In genomic region chr12:58176296-58176869, GRCh38 we compare ENCODE assay signal across 9 cellular contexts.
DNase-seq lines count a peak whose midpoint lies in the region; ATAC-seq and TF ChIP-seq lines count a peak whose summit lies in the region.
"Had no signal": no experiment of that assay in that cellular context is flagged by ENCODE, and none has a peak within 500 bp of the region (broad histone marks: within the 10 kb centered on the region; RNA-seq: fewer than 3 reads in every experiment).

No MANE protein-coding gene starts in this region.

- WGBS in mammary epithelial cell (ENCODE audit: low coverage, missing lambda C conversion rate): 85% methylated on average over 7 of the region's 7 CpGs

- H3K4me3 ChIP-seq in mammary epithelial cell (replicated peaks in 1 of 3; ENCODE audit: insufficient read depth in 1 of 3, low read depth in 2 of 3, low read length in 3 of 3): no peak overlapping the region

- H3K4me3 Mint-ChIP-seq in activated naive CD4-positive, alpha-beta T cell treated with anti-CD3 and anti-CD28 coated beads for 36 hours: no peak overlapping the region
- H3K4me3 Mint-ChIP-seq in mesothelial cell of epicardium: no peak overlapping the region

- H3K9ac ChIP-seq in mammary epithelial cell (ENCODE audit: insufficient read depth, low read length): no peak overlapping the region

- no peak for ATAC-seq in GM21576 (IDR thresholded peaks at IDR 0.05; ENCODE audit: unreplicated experiment)

- H3K27ac Mint-ChIP-seq in activated naive CD4-positive, alpha-beta T cell treated with anti-CD3 and anti-CD28 coated beads for 36 hours: no peak overlapping the region
- no peak overlapping the region for H3K27ac Mint-ChIP-seq in mesothelial cell of epicardium
- H3K27ac Mint-ChIP-seq: activated naive CD4-positive, alpha-beta T cell treated with anti-CD3 and anti-CD28 coated beads, Interleukin-2, amount 50 U/mL, for 72 hours had no signal

- H2AFZ ChIP-seq in mammary epithelial cell (ENCODE audit: low read depth, low read length): no peak overlapping the region

- TF ChIP-seq CTCF in mammary epithelial cell (conservative IDR thresholded peaks at IDR 0.05 in 1 of 2, IDR thresholded peaks at IDR 0.05 in 1 of 2; ENCODE audit: extremely low read depth in 1 of 2, insufficient read depth in 1 of 2, low read depth in 1 of 2, low read length in 2 of 2) (peak; percentile 46 to 53), mesothelial cell of epicardium (IDR thresholded peaks at IDR 0.05; ENCODE audit: unreplicated experiment) (peak; percentile 59)

- no peaks in the 10 kb centered on the region for H3K36me3 Mint-ChIP-seq in activated naive CD4-positive, alpha-beta T cell treated with anti-CD3 and anti-CD28 coated beads for 36 hours (ENCODE audit: low read depth)
- H3K36me3 Mint-ChIP-seq in mesothelial cell of epicardium: no peaks in the 10 kb centered on the region
- H3K36me3 Mint-ChIP-seq: activated naive CD4-positive, alpha-beta T cell treated with anti-CD3 and anti-CD28 coated beads, Interleukin-2, amount 50 U/mL, for 72 hours had no signal

- CTCF ChIA-PET in activated naive CD4-positive, alpha-beta T cell treated with anti-CD3 and anti-CD28 coated beads for 36 hours (lab: Charles Lee): interaction anchor here (1.0 to 1.1 kb wide), 3 partner anchors 12 to 130 kb away, joined by 3 to 4 read pairs (median 3); no protein-coding TSS in a partner anchor
- CTCF ChIA-PET in mammary epithelial cell (lab: Charles Lee; ENCODE audit: low non-redundant PET): no interaction called here

- H4K20me1 ChIP-seq in mammary epithelial cell (ENCODE audit: insufficient read depth, low read length): no peaks in the 10 kb centered on the region

- peaks cover 11% of the 10 kb centered on the region for H3K27me3 Mint-ChIP-seq in activated naive CD4-positive, alpha-beta T cell treated with anti-CD3 and anti-CD28 coated beads for 36 hours (ENCODE audit: low read depth)
- peaks cover 46% of the 10 kb centered on the region for H3K27me3 Mint-ChIP-seq in mesothelial cell of epicardium (ENCODE audit: low read depth)

- no peaks in the 10 kb centered on the region for H3K79me2 ChIP-seq in mammary epithelial cell (ENCODE audit: insufficient read depth, low read length)

- no peaks in the 10 kb centered on the region for H3K36me3 ChIP-seq in mammary epithelial cell (ENCODE audit: insufficient read depth, low read length)

- DNase-seq in activated naive CD4-positive, alpha-beta T cell treated with Interleukin-2 at 50 U/mL for 16 hours: peak; percentile 11
- no peak for DNase-seq in activated naive CD4-positive, alpha-beta T cell treated with anti-CD3 and anti-CD28 coated beads for 36 hours
- DNase-seq in NCI-H1092 (lab: John Stamatoyannopoulos, UW): peak; percentile 2
- peak; percentile 6 for DNase-seq in mammary epithelial cell
- DNase-seq in mesothelial cell of epicardium (ENCODE audit: low spot score in 2 of 2, unreplicated experiment in 2 of 2): peak; percentile 23 to 52
- no peak for DNase-seq in activated CD4-positive, alpha-beta T cell treated with anti-CD3 and anti-CD28 coated beads, Interleukin-2, amount 50 U/mL, for 1 hour
- no peak for DNase-seq in NCI-H2227 treated with DMSO at 0.1 percent for 48 hours (lab: John Stamatoyannopoulos, UW)

- dilution Hi-C loops in mammary epithelial cell (cut with HindIII; ENCODE audit: low sequenced_read_pairs): no loop called here

- H3K9me3 ChIP-seq in mammary epithelial cell (replicated peaks; ENCODE audit: insufficient read depth, low read length): no peaks in the 10 kb centered on the region

- intact Hi-C loops in activated naive CD4-positive, alpha-beta T cell treated with anti-CD3 and anti-CD28 coated beads for 36 hours (cut with micrococcal nuclease): no loop called here
- intact Hi-C loops in mammary epithelial cell (cut with micrococcal nuclease): loop anchor here (10.0 kb wide), 2 partner anchors 128 to 192 kb away; no protein-coding TSS in a partner anchor

- H3K9me3 Mint-ChIP-seq in activated naive CD4-positive, alpha-beta T cell treated with anti-CD3 and anti-CD28 coated beads for 36 hours: no peaks in the 10 kb centered on the region
- no peaks in the 10 kb centered on the region for H3K9me3 Mint-ChIP-seq in mesothelial cell of epicardium
- H3K9me3 Mint-ChIP-seq: activated naive CD4-positive, alpha-beta T cell treated with anti-CD3 and anti-CD28 coated beads, Interleukin-2, amount 50 U/mL, for 72 hours had no signal

- no peak overlapping the region for H3K27ac ChIP-seq in mammary epithelial cell (ENCODE audit: insufficient read depth, low read depth, low read length)

- H3K4me1 Mint-ChIP-seq in activated naive CD4-positive, alpha-beta T cell treated with anti-CD3 and anti-CD28 coated beads for 36 hours (ENCODE audit: low read depth): no peaks in the 10 kb centered on the region
- peaks cover 5% of the 10 kb centered on the region for H3K4me1 Mint-ChIP-seq in mesothelial cell of epicardium

- no peaks in the 10 kb centered on the region for H3K27me3 ChIP-seq in mammary epithelial cell (ENCODE audit: insufficient read depth, low read length)

- BruUV-seq in mammary epithelial cell (replicated peaks; lab: Mats Ljungman, UMichigan): no TSS peak

- no peaks in the 10 kb centered on the region for H3K4me1 ChIP-seq in mammary epithelial cell (ENCODE audit: insufficient read depth, low read length)

- in situ Hi-C loops in mammary epithelial cell (cut with MboI; ENCODE audit: low sequenced_read_pairs in 2 of 2): no loop called here

- no peak overlapping the region for H3K4me2 ChIP-seq in mammary epithelial cell (ENCODE audit: insufficient read depth, low read depth, low read length)

Comparison
In these comparisons a context has a peak if more than half of its experiments do, and no peak if none do; other contexts are left out.
1. DNase-seq: peak in activated naive CD4-positive, alpha-beta T cell treated with Interleukin-2 at 50 U/mL for 16 hours (single experiment), NCI-H1092 (single experiment), mammary epithelial cell (single experiment) and mesothelial cell of epicardium (2 of 2); none in activated naive CD4-positive, alpha-beta T cell treated with anti-CD3 and anti-CD28 coated beads for 36 hours (single experiment), activated CD4-positive, alpha-beta T cell treated with anti-CD3 and anti-CD28 coated beads, Interleukin-2, amount 50 U/mL, for 1 hour (single experiment) and NCI-H2227 treated with DMSO at 0.1 percent for 48 hours (single experiment).